26 cellular contexts compared by ENCODE assay signal in genomic region chr15:48478581-48478980, GRCh38.
DNase-seq lines count a peak whose midpoint lies in the region; FAIRE-seq and TF ChIP-seq lines count a peak whose summit lies in the region.
"Had no signal": no experiment of that assay in that cellular context is flagged by ENCODE, and none has a peak within 500 bp of the region (broad histone marks: within the 10 kb centered on the region; RNA-seq: fewer than 3 reads in every experiment).

No MANE protein-coding gene starts in this region.

- H3K36me3 ChIP-seq in osteoblast (ENCODE audit: insufficient read depth, low read length) (peaks cover 82% of the 10 kb centered on the region), transverse colon (no peaks in the 10 kb centered on the region), neural progenitor cell (peaks cover 3% of the 10 kb centered on the region)
- H3K36me3 ChIP-seq: BLaER1 treated with 17β-estradiol and CSF1 and Interleukin-3, amounts not matched to agents 10 nM and 100 nM had no signal

- H3K27me3 ChIP-seq in osteoblast (ENCODE audit: insufficient read depth, low read length) (no peaks in the 10 kb centered on the region), transverse colon (no peaks in the 10 kb centered on the region), neural progenitor cell (no peaks in the 10 kb centered on the region)
- H3K27me3 ChIP-seq: BLaER1 treated with 17β-estradiol and CSF1 and Interleukin-3, amounts not matched to agents 10 nM and 100 nM; sigmoid colon; vagina had no signal

- FAIRE-seq in GM12892 (lab: Jason Lieb, UNC) = no peak
- FAIRE-seq: G401.6, keratinocyte had no signal

- H3K4me1 ChIP-seq in osteoblast (ENCODE audit: insufficient read depth, low read length) (peaks cover 22% of the 10 kb centered on the region), transverse colon (no peaks in the 10 kb centered on the region), neural progenitor cell (peaks cover 8% of the 10 kb centered on the region)
- H3K4me1 ChIP-seq: BLaER1 treated with 17β-estradiol and CSF1 and Interleukin-3, amounts not matched to agents 10 nM and 100 nM; left ventricle myocardium inferior; psoas muscle; sigmoid colon; vagina had no signal

- no peak for TF ChIP-seq EP300 in transverse colon (IDR thresholded peaks at IDR 0.05; ENCODE audit: low read depth)

- H3K27ac Mint-ChIP-seq in neural progenitor cell = no peak overlapping the region
- H3K27ac Mint-ChIP-seq: activated CD4-positive, alpha-beta T cell treated with anti-CD3 and anti-CD28 coated beads for 36 hours; activated CD8-positive, alpha-beta T cell treated with anti-CD3 and anti-CD28 coated beads for 36 hours; activated T-helper 1 cell treated with anti-CD3 and anti-CD28 coated beads, Interleukin-12 subunit alpha, Interleukin-12 subunit beta, Interleukin-2, Interleukin-4 antibody, amounts not matched to agents 30 ng/mL and 10 ng/mL and 1 ng/mL, durations not matched to agents 14 hours and 24 hours and 36 hours; IgD-negative memory B cell; naive B cell; stimulated activated memory B cell treated with anti-CD40 and anti-IgM and Interleukin-4, amounts not matched to agents 10 μg/mL and 1 μg/mL and 100 μg/mL, for 72 hours had no signal

- H2AFZ ChIP-seq in osteoblast (ENCODE audit: low read length) (no peak overlapping the region), neural progenitor cell (replicated peaks) (no peak overlapping the region)

- H3K9me3 Mint-ChIP-seq in neural progenitor cell = no peaks in the 10 kb centered on the region
- H3K9me3 Mint-ChIP-seq: activated CD8-positive, alpha-beta T cell treated with anti-CD3 and anti-CD28 coated beads for 36 hours; activated T-helper 1 cell treated with anti-CD3 and anti-CD28 coated beads, Interleukin-12 subunit alpha, Interleukin-12 subunit beta, Interleukin-2, Interleukin-4 antibody, amounts not matched to agents 30 ng/mL and 10 ng/mL and 1 ng/mL, durations not matched to agents 14 hours and 24 hours and 36 hours; IgD-negative memory B cell; naive B cell; stimulated activated memory B cell treated with anti-CD40 and anti-IgM and Interleukin-4, amounts not matched to agents 10 μg/mL and 1 μg/mL and 100 μg/mL, for 72 hours had no signal

- 60 to 71% methylated on average over 2 of the region's 2 CpGs for WGBS in transverse colon (ENCODE audit: low coverage in 1 of 2), 2 donors

- intact Hi-C loops in transverse colon (cut with DNase I; ENCODE audit: low total_unique reads) = no loop called here

- no peak overlapping the region for H3K9ac ChIP-seq in neural progenitor cell
- H3K9ac ChIP-seq: BLaER1 treated with 17β-estradiol and CSF1 and Interleukin-3, amounts not matched to agents 10 nM and 100 nM had no signal

- no peaks in the 10 kb centered on the region for H3K27me3 Mint-ChIP-seq in neural progenitor cell (ENCODE audit: insufficient read depth, low read depth)
- H3K27me3 Mint-ChIP-seq: activated CD4-positive, alpha-beta T cell treated with anti-CD3 and anti-CD28 coated beads for 36 hours; IgD-negative memory B cell; naive B cell; stimulated activated memory B cell treated with anti-CD40 and anti-IgM and Interleukin-4, amounts not matched to agents 10 μg/mL and 1 μg/mL and 100 μg/mL, for 72 hours had no signal

- peaks cover 8% of the 10 kb centered on the region for H3K36me3 Mint-ChIP-seq in neural progenitor cell
- H3K36me3 Mint-ChIP-seq: IgD-negative memory B cell; naive B cell; stimulated activated memory B cell treated with anti-CD40 and anti-IgM and Interleukin-4, amounts not matched to agents 10 μg/mL and 1 μg/mL and 100 μg/mL, for 72 hours had no signal

- no peak overlapping the region for H3K4me2 ChIP-seq in osteoblast (ENCODE audit: insufficient read depth, low read length)
- H3K4me2 ChIP-seq in neural progenitor cell = no peak overlapping the region
- H3K4me2 ChIP-seq: BLaER1 treated with 17β-estradiol and CSF1 and Interleukin-3, amounts not matched to agents 10 nM and 100 nM had no signal

- TF ChIP-seq CTCF in osteoblast (IDR thresholded peaks at IDR 0.05; ENCODE audit: extremely low read depth, low read depth, low read length) (no peak), transverse colon (IDR thresholded peaks at IDR 0.05) (no peak), neural progenitor cell (IDR thresholded peaks at IDR 0.05) (no peak)

- TF ChIP-seq POLR2A in transverse colon (IDR thresholded peaks at IDR 0.05) = no peak
- no peak for TF ChIP-seq POLR2A in GM12892 (IDR thresholded peaks at IDR 0.05; ENCODE audit: low read depth, low read length)

- in situ Hi-C loops in transverse colon (cut with MboI; ENCODE audit: low pct_ligation_motif_present in 1 of 4, low pct_unique_long_range_greater_than_20kb in 1 of 4, low sequenced_read_pairs in 3 of 4) = loop anchor here in 1 of 4 donors (25.0 kb wide), 1 partner anchor 109 kb away; no protein-coding TSS in a partner anchor

- H3K79me2 ChIP-seq in osteoblast (ENCODE audit: insufficient read depth, low read length) (peaks cover 5% of the 10 kb centered on the region), neural progenitor cell (ENCODE audit: low read depth) (no peaks in the 10 kb centered on the region)

- H3K4me3 ChIP-seq in osteoblast (ENCODE audit: insufficient read depth, low read length) (no peak overlapping the region), transverse colon (no peak overlapping the region), neural progenitor cell (no peak overlapping the region)
- H3K4me3 ChIP-seq: BLaER1 treated with 17β-estradiol and CSF1 and Interleukin-3, amounts not matched to agents 10 nM and 100 nM; left ventricle myocardium inferior; psoas muscle; sigmoid colon; vagina had no signal

- no peaks in the 10 kb centered on the region for H3F3A ChIP-seq in neural progenitor cell (ENCODE audit: low read depth)

- DNase-seq in fibroblast of gingiva (ENCODE audit: low read depth) = peak; percentile 24
- DNase-seq in osteoblast (ENCODE audit: insufficient read length, low spot score, missing footprints) = no peak
- DNase-seq in EL = no peak
- no peak for DNase-seq in transverse colon
- no peak for DNase-seq in neural progenitor cell (ENCODE audit: low spot score)
- no peak for DNase-seq in GM12892 (ENCODE audit: insufficient read length)
- DNase-seq: activated CD4-positive, alpha-beta T cell treated with anti-CD3 and anti-CD28 coated beads for 36 hours; activated CD8-positive, alpha-beta memory T cell treated with anti-CD3 and anti-CD28 coated beads, Interleukin-2, amount 50 U/mL, for 48 hours; activated CD8-positive, alpha-beta T cell treated with anti-CD3 and anti-CD28 coated beads for 36 hours; activated naive CD4-positive, alpha-beta T cell treated with Interleukin-2 at 50 U/mL for 16 hours; COR-L47; DMS53; effector CD8-positive, alpha-beta T cell; left ventricle myocardium inferior; naive B cell; psoas muscle; SIG-M5; sigmoid colon had no signal

- no peak overlapping the region for H3K4me3 Mint-ChIP-seq in neural progenitor cell
- H3K4me3 Mint-ChIP-seq: activated CD4-positive, alpha-beta T cell treated with anti-CD3 and anti-CD28 coated beads for 36 hours; activated CD8-positive, alpha-beta T cell treated with anti-CD3 and anti-CD28 coated beads for 36 hours; activated T-helper 1 cell treated with anti-CD3 and anti-CD28 coated beads, Interleukin-12 subunit alpha, Interleukin-12 subunit beta, Interleukin-2, Interleukin-4 antibody, amounts not matched to agents 30 ng/mL and 10 ng/mL and 1 ng/mL, durations not matched to agents 14 hours and 24 hours and 36 hours; IgD-negative memory B cell; stimulated activated memory B cell treated with anti-CD40 and anti-IgM and Interleukin-4, amounts not matched to agents 10 μg/mL and 1 μg/mL and 100 μg/mL, for 72 hours had no signal

- no peaks in the 10 kb centered on the region for H3K9me3 ChIP-seq in osteoblast (ENCODE audit: low read depth, low read length)
- no peaks in the 10 kb centered on the region for H3K9me3 ChIP-seq in transverse colon
- H3K9me3 ChIP-seq in neural progenitor cell (ENCODE audit: low read depth) = no peaks in the 10 kb centered on the region
- H3K9me3 ChIP-seq: BLaER1 treated with 17β-estradiol and CSF1 and Interleukin-3, amounts not matched to agents 10 nM and 100 nM; left ventricle myocardium inferior; psoas muscle; sigmoid colon; vagina had no signal

- H4K20me1 ChIP-seq in osteoblast (ENCODE audit: insufficient read depth, low read length) = no peaks in the 10 kb centered on the region
- no peaks in the 10 kb centered on the region for H4K20me1 ChIP-seq in neural progenitor cell (ENCODE audit: low read depth)
- H4K20me1 ChIP-seq: BLaER1 treated with 17β-estradiol and CSF1 and Interleukin-3, amounts not matched to agents 10 nM and 100 nM had no signal

- H3K27ac ChIP-seq in angular gyrus (ENCODE audit: low read depth, low read length) (peak overlapping the region; percentile 24), osteoblast (ENCODE audit: low read depth, low read length) (peak overlapping the region; percentile 3), transverse colon (no peak overlapping the region), neural progenitor cell (no peak overlapping the region)
- H3K27ac ChIP-seq: BLaER1 treated with 17β-estradiol and CSF1 and Interleukin-3, amounts not matched to agents 10 nM and 100 nM; left ventricle myocardium inferior; psoas muscle had no signal

- H3K4me1 Mint-ChIP-seq in neural progenitor cell = no peaks in the 10 kb centered on the region
- H3K4me1 Mint-ChIP-seq: activated CD4-positive, alpha-beta T cell treated with anti-CD3 and anti-CD28 coated beads for 36 hours; IgD-negative memory B cell; naive B cell; stimulated activated memory B cell treated with anti-CD40 and anti-IgM and Interleukin-4, amounts not matched to agents 10 μg/mL and 1 μg/mL and 100 μg/mL, for 72 hours had no signal

Comparison
In these comparisons a context has a peak if more than half of its experiments do, and no peak if none do; other contexts are left out.
1. H3K27ac ChIP-seq: peak in angular gyrus (single experiment) and osteoblast (single experiment); none in transverse colon (0 of 4) and neural progenitor cell (single experiment).